In genomic region chr21:31558839-31559367, GRCh38 we compare ENCODE assay signal across 8 cellular contexts.
DNase-seq lines count a peak whose midpoint lies in the region; ATAC-seq and TF ChIP-seq lines count a peak whose summit lies in the region.

No MANE protein-coding gene starts in this region.

- H3K9me3 ChIP-seq in breast epithelium: no peaks in the 10 kb centered on the region
- no peaks in the 10 kb centered on the region for H3K9me3 ChIP-seq in spleen

- whole genome bisulfite sequencing in spleen, 5 donors: 0 to 2% (median 1%) methylated on average over 62 to 83 of the region's 83 CpGs; no CpG with 5 or more reads in 2 of the 5 donors

- H3K36me3 ChIP-seq in breast epithelium: no peaks in the 10 kb centered on the region
- H3K36me3 ChIP-seq in spleen: no peaks in the 10 kb centered on the region

- ATAC-seq in HG02798 (IDR thresholded peaks at IDR 0.05; ENCODE audit: poor library complexity, unreplicated experiment): peak; percentile 85

- intact Hi-C loops in breast epithelium (cut with DNase I; ENCODE audit: low total_unique reads): no loop called here
- intact Hi-C loops in spleen (cut with DNase I; ENCODE audit: low total_unique reads): no loop called here

- H3K27ac ChIP-seq in VCaP: peak overlapping the region; percentile 87
- H3K27ac ChIP-seq in breast epithelium: no peak overlapping the region
- peak overlapping the region in 4 of 8 donors; percentile 28 to 59 (median 52) for H3K27ac ChIP-seq in spleen

- peaks cover 7 to 16% of the 10 kb centered on the region in 2 donors for H3K27me3 ChIP-seq in breast epithelium
- H3K27me3 ChIP-seq in spleen (replicated peaks in 1 of 7): peaks cover 3 to 60% (median 38%) of the 10 kb centered on the region in 7 donors

- H3K4me3 ChIP-seq in breast epithelium (peak overlapping the region; percentile 47 to 91 (median 69)), spleen (peak overlapping the region; percentile 69 to 86 (median 76))

- no peak for TF ChIP-seq POLR2A in breast epithelium (IDR thresholded peaks at IDR 0.05)
- no peak for TF ChIP-seq POLR2A in spleen (IDR thresholded peaks at IDR 0.05)

- H3K4me1 ChIP-seq in breast epithelium (peaks cover 0 to 17% of the 10 kb centered on the region in 2 donors), spleen (peaks cover 0 to 43% (median 30%) of the 10 kb centered on the region in 6 donors)

- TF ChIP-seq CTCF in GM12874 (IDR thresholded peaks at IDR 0.05; ENCODE audit: insufficient read depth, low read depth, low read length) (peak; percentile 27; the same call in 1 of the 2 replicates), VCaP (conservative IDR thresholded peaks at IDR 0.05) (peak; percentile 85), breast epithelium (IDR thresholded peaks at IDR 0.05) (no peak), spleen (IDR thresholded peaks at IDR 0.05 in 8 of 11, conservative IDR thresholded peaks at IDR 0.05 in 3 of 11) (peak in 5 of 11 experiments; percentile 10 to 48 (median 41))

- DNase-seq in NCI-H1694 (lab: John Stamatoyannopoulos, UW): peak; percentile 97
- DNase-seq in breast epithelium (ENCODE audit: low spot score in 2 of 2): peak; percentile 78 to 84
- DNase-seq in iPS-NIHi7 (ENCODE audit: extremely low spot score): peak; percentile 95
- DNase-seq in spleen: peak; percentile 94
- no peak for DNase-seq in COLO829 (ENCODE audit: low spot score)

Comparison
In these comparisons a context has a peak if more than half of its experiments do, and no peak if none do; other contexts are left out.
1. CTCF ChIP-seq: peak in GM12874 (single experiment) and VCaP (single experiment); none in breast epithelium (0 of 3).